ENCODE assay signal across 24 cellular contexts in the genomic region with DNA sequence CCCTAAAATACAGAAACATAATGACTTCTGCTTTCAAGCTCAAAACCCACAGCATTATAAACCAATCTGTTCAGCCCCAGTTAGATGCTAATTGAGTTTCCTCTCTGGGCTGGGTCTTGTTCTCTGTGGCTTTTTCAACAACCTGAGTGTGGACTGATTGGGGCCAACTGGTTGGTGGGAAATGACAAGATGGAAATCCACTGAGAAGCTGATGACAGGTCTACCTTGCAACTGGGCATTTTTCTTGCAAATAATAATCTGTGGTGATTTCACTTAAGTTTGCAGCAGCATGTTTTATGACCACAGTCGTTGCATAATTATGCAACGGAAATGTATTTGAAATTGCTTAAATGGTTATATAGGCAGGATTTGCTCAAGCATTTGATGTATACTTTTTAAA.
DNase-seq lines count a peak whose midpoint lies in the region; ATAC-seq and TF ChIP-seq lines count a peak whose summit lies in the region.
"Had no signal": no experiment of that assay in that cellular context is flagged by ENCODE, and none has a peak within 500 bp of the region (broad histone marks: within the 10 kb centered on the region; RNA-seq: fewer than 3 reads in every experiment).

No MANE protein-coding gene starts in this region.

- no peak overlapping the region for H3K27ac ChIP-seq in HL-60 (replicated peaks)
- H3K27ac ChIP-seq in RWPE2 (ENCODE audit: poor library complexity, severe bottlenecking) = peak overlapping the region; percentile 15
- H3K27ac ChIP-seq: BLaER1, SJSA1 had no signal

- H3K9me3 ChIP-seq in RWPE2 (ENCODE audit: severe bottlenecking) = no peaks in the 10 kb centered on the region
- H3K9me3 ChIP-seq: SJSA1 had no signal

- H3K4me3 ChIP-seq in HL-60 (replicated peaks; ENCODE audit: insufficient read depth, low read length) (no peak overlapping the region), RWPE2 (ENCODE audit: severe bottlenecking) (no peak overlapping the region)
- H3K4me3 ChIP-seq: BLaER1, GM12878, SJSA1 had no signal

- no peaks in the 10 kb centered on the region for H3K27me3 ChIP-seq in HL-60 (ENCODE audit: insufficient read depth, poor library complexity, severe bottlenecking)
- no peaks in the 10 kb centered on the region for H3K27me3 ChIP-seq in RWPE2 (ENCODE audit: insufficient read depth, poor library complexity, severe bottlenecking)
- H3K27me3 ChIP-seq: BLaER1 had no signal

- no peaks in the 10 kb centered on the region for H3K36me3 ChIP-seq in RWPE2 (ENCODE audit: low read depth)
- H3K36me3 ChIP-seq: BLaER1, SJSA1 had no signal

- DNase-seq in AML-193 (lab: John Stamatoyannopoulos, UW) (peak; percentile 63 to 78), HL-60 (ENCODE audit: low read depth in 1 of 2, low spot score in 1 of 2) (peak; percentile 54 to 61), MV-4-11 (lab: John Stamatoyannopoulos, UW) (peak; percentile 85), RWPE2 (ENCODE audit: low spot score) (no peak), NCI-H2196 treated with DMSO at 0.1 percent for 48 hours (lab: John Stamatoyannopoulos, UW; ENCODE audit: unreplicated experiment) (no peak), hippocampal formation (lab: John Stamatoyannopoulos, UW) (no peak), NCI-H187 treated with DMSO at 0.1 percent for 48 hours (lab: John Stamatoyannopoulos, UW) (no peak), NCI-H69 (lab: John Stamatoyannopoulos, UW) (no peak)
- DNase-seq: CD4-positive, CD25-positive, alpha-beta regulatory T cell; DMS153; HCEC 1CT; Karpas-422; NCI-H1092; NCI-H1417 treated with DMSO at 0.1 percent for 48 hours; NCI-H1694 treated with DMSO at 0.1 percent for 48 hours; NCI-H2081 treated with DMSO at 0.1 percent for 48 hours; NCI-H2171; NCI-H345; NCI-H510A treated with DMSO at 0.1 percent for 48 hours; NCI-H774; T-cell had no signal

- no peak for TF ChIP-seq CTCF in HL-60 (IDR thresholded peaks at IDR 0.05; ENCODE audit: insufficient read depth, low read length)
- no peak for TF ChIP-seq CTCF in RWPE2 (IDR thresholded peaks at IDR 0.05; ENCODE audit: poor library complexity, severe bottlenecking)

- H3K4me1 ChIP-seq in RWPE2 (ENCODE audit: insufficient read depth, poor library complexity, severe bottlenecking) = no peaks in the 10 kb centered on the region
- H3K4me1 ChIP-seq: SJSA1 had no signal

- peak; percentile 21; the same call in 1 of the 3 replicates for ATAC-seq in RWPE2 (ENCODE audit: low read depth)
- ATAC-seq: GM12878, T-cell had no signal

Comparison
In these comparisons a context has a peak if more than half of its experiments do, and no peak if none do; other contexts are left out.
1. DNase-seq: peak in AML-193 (2 of 2), HL-60 (2 of 2) and MV-4-11 (single experiment); none in RWPE2 (single experiment), NCI-H2196 treated with DMSO at 0.1 percent for 48 hours (single experiment), hippocampal formation (0 of 2), NCI-H187 treated with DMSO at 0.1 percent for 48 hours (single experiment) and NCI-H69 (single experiment).